Comparison of ENCODE assay signal across 8 cellular contexts in the genomic region with DNA sequence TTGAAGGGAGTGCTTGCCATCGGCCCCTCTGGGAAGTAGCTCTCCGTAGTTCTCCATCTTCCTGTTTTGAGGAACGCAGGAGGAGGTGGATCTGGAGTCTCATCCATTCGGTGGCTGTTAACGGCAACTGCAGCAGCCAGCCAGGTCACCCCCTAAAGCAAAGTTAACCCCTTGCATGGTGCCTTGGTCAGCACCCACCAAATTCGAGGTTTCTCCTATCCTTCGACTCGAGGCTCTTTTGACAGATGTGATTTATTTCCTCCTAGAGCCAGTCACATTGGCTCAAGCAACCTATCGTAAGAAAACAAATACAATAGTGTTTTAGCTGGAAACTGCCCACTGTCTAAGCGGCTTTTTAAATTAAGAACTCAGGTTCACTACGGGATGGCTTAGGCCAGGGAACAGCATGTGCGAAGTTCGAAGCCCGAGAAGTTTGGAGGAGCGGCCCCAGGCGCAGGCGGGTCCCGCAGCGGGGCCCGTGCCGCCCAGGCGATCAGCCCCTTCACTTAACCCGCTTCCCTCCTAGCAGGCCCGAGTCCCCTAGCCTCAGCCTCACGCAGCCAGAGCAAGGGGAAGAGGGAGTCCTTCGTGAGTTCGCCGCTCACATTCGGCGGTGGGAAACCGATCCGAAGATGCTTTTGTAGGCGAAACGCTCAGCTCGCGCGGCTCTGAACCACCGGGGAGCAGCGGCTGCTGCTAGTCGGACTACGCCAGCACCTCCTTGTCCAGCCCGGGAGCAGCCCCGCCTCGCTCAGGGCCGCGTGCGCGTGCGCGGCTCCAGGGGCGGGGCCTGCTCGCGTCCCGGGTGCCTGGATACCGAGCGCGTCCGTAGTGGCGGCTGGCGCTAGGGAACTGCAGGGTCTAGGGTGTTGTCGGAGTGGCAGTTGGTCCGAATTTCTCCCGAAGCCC. TPM values are rescaled to one million over a fixed set of nuclear protein-coding genes. Genes with fewer than 3 reads are reported as not detected.
DNase-seq lines count a peak whose midpoint lies in the region; ATAC-seq and TF ChIP-seq lines count a peak whose summit lies in the region.

Gene ROPN1L, plus strand, starts transcription at position 797 of the 909 bp plus-strand sequence. CDS start 289 bp downstream, outside the sequence.

- H3K27ac Mint-ChIP-seq in activated naive CD4-positive, alpha-beta T cell treated with anti-CD3 and anti-CD28 coated beads for 36 hours = no peak within 1 kb of the TSS

- H3K9me3 Mint-ChIP-seq in activated naive CD4-positive, alpha-beta T cell treated with anti-CD3 and anti-CD28 coated beads for 36 hours = no peaks in the 10 kb centered on the region

- no peaks in the 10 kb centered on the region for H3K27me3 ChIP-seq in gastroesophageal sphincter
- H3K27me3 ChIP-seq in neutrophil = no peaks in the 10 kb centered on the region

- peak within 1 kb of the TSS; percentile 17 to 86 (median 83) for H3K27ac ChIP-seq in gastroesophageal sphincter
- H3K27ac ChIP-seq in neutrophil = peak within 1 kb of the TSS; percentile 80
- peak within 1 kb of the TSS; percentile 62 for H3K27ac ChIP-seq in substantia nigra (ENCODE audit: low read depth, low read length, poor library complexity, severe bottlenecking)

- H3K4me3 ChIP-seq in gastroesophageal sphincter (peak within 1 kb of the TSS; percentile 63 to 67), neutrophil (ENCODE audit: low read depth in 1 of 2, low read length in 1 of 2) (peak within 1 kb of the TSS; percentile 88 to 96)

- peaks cover 0 to 16% of the 10 kb centered on the region in 2 donors for H3K36me3 ChIP-seq in gastroesophageal sphincter
- no peaks in the 10 kb centered on the region for H3K36me3 ChIP-seq in neutrophil

- H3K4me1 ChIP-seq in gastroesophageal sphincter (peaks cover 0 to 36% (median 5%) of the 10 kb centered on the region in 3 donors), neutrophil (ENCODE audit: control insufficient read depth in 1 of 2, insufficient read depth in 1 of 2, low read depth in 1 of 2, low read length in 1 of 2) (peaks cover 82 to 89% of the 10 kb centered on the region in 2 experiments)

- no peak for TF ChIP-seq CTCF in gastroesophageal sphincter (IDR thresholded peaks at IDR 0.05)
- TF ChIP-seq CTCF in neutrophil (IDR thresholded peaks at IDR 0.05) = peak; percentile 57

- no peak for TF ChIP-seq EP300 in gastroesophageal sphincter (IDR thresholded peaks at IDR 0.05)

- peak in 1 of 2 donors; percentile 36 for TF ChIP-seq POLR2A in gastroesophageal sphincter (IDR thresholded peaks at IDR 0.05)

- H3K36me3 Mint-ChIP-seq in activated naive CD4-positive, alpha-beta T cell treated with anti-CD3 and anti-CD28 coated beads for 36 hours (ENCODE audit: low read depth) = peaks cover 1% of the 10 kb centered on the region

- peak; percentile 98 for ATAC-seq in gastroesophageal sphincter

- in situ Hi-C loops in SK-MEL-5 (cut with HindIII; ENCODE audit: low pct_unique_long_range_greater_than_20kb, low sequenced_read_pairs) = no loop called here

- CTCF ChIA-PET in activated naive CD4-positive, alpha-beta T cell treated with anti-CD3 and anti-CD28 coated beads for 36 hours (lab: Charles Lee) = interaction anchor here (3.9 kb wide), 1 partner anchor 12 kb away, joined by 19 read pairs; no protein-coding TSS in a partner anchor

- 0% methylated on average over 8 to 16 of the region's 63 CpGs for WGBS in gastroesophageal sphincter (ENCODE audit: low coverage in 1 of 2), 2 donors

- peak within 1 kb of the TSS; percentile 74 for H3K4me3 Mint-ChIP-seq in activated naive CD4-positive, alpha-beta T cell treated with anti-CD3 and anti-CD28 coated beads for 36 hours

- H3K27me3 Mint-ChIP-seq in activated naive CD4-positive, alpha-beta T cell treated with anti-CD3 and anti-CD28 coated beads for 36 hours (ENCODE audit: low read depth) = peaks cover 2% of the 10 kb centered on the region

- intact Hi-C loops in activated naive CD4-positive, alpha-beta T cell treated with anti-CD3 and anti-CD28 coated beads for 36 hours (cut with micrococcal nuclease) = loop anchor here (1.0 to 10.0 kb wide), 7 partner anchors 21 to 703 kb away; partner anchors contain the start of genes ANKRD33B, CCT5 and MARCHF6

- DNase-seq in GDM1 (lab: John Stamatoyannopoulos, UW) (peak; percentile 89), HCEC 1CT (peak; percentile 85), M059J (ENCODE audit: low read depth) (peak; percentile 89), SK-MEL-5 (ENCODE audit: low read depth, low spot score) (peak; percentile 90), substantia nigra (lab: John Stamatoyannopoulos, UW) (peak in 48 of 49 donors; percentile 42 to 92 (median 80))
- peak; percentile 74 for DNase-seq in activated naive CD4-positive, alpha-beta T cell treated with anti-CD3 and anti-CD28 coated beads for 36 hours

- peaks cover 32% of the 10 kb centered on the region for H3K4me1 Mint-ChIP-seq in activated naive CD4-positive, alpha-beta T cell treated with anti-CD3 and anti-CD28 coated beads for 36 hours (ENCODE audit: low read depth)

- H3K9me3 ChIP-seq in gastroesophageal sphincter = no peaks in the 10 kb centered on the region
- H3K9me3 ChIP-seq in neutrophil = no peaks in the 10 kb centered on the region

RNA-seq across cellular contexts. Expression of gene ROPN1L, which starts in this region (rescaled TPM):
- 0.30 and 3.0 TPM in 2 replicates for total RNA-seq in M059J (2014; rRNA removed; shearing (Covaris generic))
- total RNA-seq in SK-MEL-5 (2014; rRNA removed; shearing (Covaris generic)) = 0.83 and 1.2 TPM in 2 replicates
- polyA plus RNA-seq in SK-MEL-5 (2015; cell fraction: cytosol; rRNA removed) = 0.86 TPM in 1 of 2 replicates, not detected in the other
- polyA plus RNA-seq in SK-MEL-5 (2015; cell fraction: nucleus; rRNA removed) = not detected in 2 replicates
- not detected for total RNA-seq in activated naive CD4-positive, alpha-beta T cell treated with anti-CD3 and anti-CD28 coated beads for 36 hours
- total RNA-seq in gastroesophageal sphincter = 1 to 10 TPM in 1 of 4 donors, not detected in 3; 1.1 TPM

Comparison
In these comparisons a context has a peak if more than half of its experiments do, and no peak if none do; other contexts are left out.
1. Peak in every context shown above with its lines: DNase-seq, ATAC-seq, H3K4me3 ChIP-seq and H3K27ac ChIP-seq.
2. Peak in DNase-seq in activated naive CD4-positive, alpha-beta T cell treated with anti-CD3 and anti-CD28 coated beads for 36 hours; RNA of the gene not detected or under 1 TPM.